Comparison of ENCODE assay signal across 1 cellular context in the genomic region with DNA sequence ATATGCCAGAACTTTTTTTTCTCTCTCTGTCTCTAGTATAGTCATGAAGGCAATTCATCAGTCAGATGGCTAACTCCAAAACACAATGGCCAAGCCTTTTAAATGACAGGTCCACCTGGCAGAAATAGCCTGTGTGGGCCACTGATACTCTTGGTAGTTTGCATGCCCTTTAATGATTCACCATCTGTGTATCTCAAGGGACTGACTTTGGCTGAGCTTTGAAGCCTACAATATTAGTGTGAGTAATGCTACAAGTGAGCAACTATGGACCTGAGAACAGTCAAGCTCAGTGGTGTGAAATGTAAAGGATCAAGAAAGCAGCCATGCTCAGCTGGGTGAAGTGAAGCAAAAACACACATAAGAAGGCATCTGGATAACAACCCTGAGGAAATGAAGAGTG.
TF ChIP-seq lines count a peak whose summit lies in the region.

No MANE protein-coding gene starts in this region.

TF ChIP-seq in A549, 52 proteins besides CTCF, POLR2A, EP300 and RAD21 (continued from another document):
- no peak for TF ChIP-seq KDM5A (IDR thresholded peaks at IDR 0.05)
- TF ChIP-seq CBX8 (IDR thresholded peaks at IDR 0.05) = no peak
- TF ChIP-seq SREBF2 (IDR thresholded peaks at IDR 0.05) = no peak
